ENCODE assay signal across 26 cellular contexts in the genomic region with DNA sequence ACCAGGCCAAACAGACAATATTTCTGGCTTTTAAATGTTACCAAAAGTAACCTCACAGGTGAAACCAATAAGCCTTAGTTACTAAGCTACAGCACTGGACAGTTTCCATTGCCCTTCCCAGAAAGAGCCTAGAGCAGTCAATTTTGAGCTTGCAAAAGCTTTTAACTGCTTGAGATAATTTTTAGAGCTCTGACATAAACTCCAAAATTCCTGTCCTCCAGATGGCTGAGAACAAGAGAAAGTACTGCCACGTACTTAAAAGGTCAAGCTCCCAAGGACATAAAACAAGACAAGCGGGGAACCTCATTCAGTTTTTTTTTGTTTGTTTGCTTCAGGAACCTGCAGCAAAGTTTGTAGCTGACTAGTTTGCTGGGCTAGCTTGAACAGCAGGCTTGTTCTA.
"Had no signal": no experiment of that assay in that cellular context is flagged by ENCODE, and none has a peak within 500 bp of the region (broad histone marks: within the 10 kb centered on the region; RNA-seq: fewer than 3 reads in every experiment).

No MANE protein-coding gene starts in this region.

- DNase-seq: activated CD4-positive, alpha-beta T cell treated with anti-CD3 and anti-CD28 coated beads for 4 hours; activated CD4-positive, alpha-beta T cell treated with anti-CD3 and anti-CD28 coated beads, Interleukin-2, amount 50 U/mL, for 4 hours; activated naive CD4-positive, alpha-beta T cell treated with Interleukin-2 at 50 U/mL for 16 hours; activated T-cell treated with anti-CD3 and anti-CD28 coated beads for 4 hours; activated T-cell treated with anti-CD3 and anti-CD28 coated beads, Interleukin-2, amount 50 U/mL, for 72 hours; cortex of kidney; effector memory CD8-positive, alpha-beta T cell; hippocampal formation; left cardiac atrium; mammary epithelial cell; midbrain; naive thymus-derived CD4-positive, alpha-beta T cell; occipital lobe; psoas muscle; sigmoid colon; small intestine; stimulated activated CD4-positive, alpha-beta T cell treated with anti-CD3 and anti-CD28 coated beads, Interleukin-2, amount 100 ng/mL, for 24 hours; stimulated activated naive B cell treated with anti-CD40 and anti-IgM and Interleukin-4, amounts not matched to agents 10 μg/mL and 1 μg/mL and 100 μg/mL, for 72 hours; T-helper 1 cell; testis; trophoblast cell had no signal

- H3K4me3 ChIP-seq: ascending aorta, gastroesophageal sphincter, psoas muscle, sigmoid colon, testis had no signal

- ATAC-seq: activated T-cell treated with anti-CD3 and anti-CD28 coated beads, Interleukin-2, amount 50 U/mL, for 72 hours; effector memory CD8-positive, alpha-beta T cell; gastroesophageal sphincter; left cardiac atrium; naive thymus-derived CD4-positive, alpha-beta T cell; psoas muscle; stimulated activated naive B cell treated with anti-CD40 and anti-IgM and Interleukin-4, amounts not matched to agents 10 μg/mL and 1 μg/mL and 100 μg/mL, for 72 hours had no signal

- FAIRE-seq: endothelial cell of umbilical vein, keratinocyte, small intestine, urothelium cell line had no signal
